8 cellular contexts compared by ENCODE assay signal in genomic region chr1:155000475-155000724, GRCh38. TPM values are rescaled to one million over a fixed set of nuclear protein-coding genes. Genes with fewer than 3 reads are reported as not detected.
DNase-seq lines count a peak whose midpoint lies in the region; ATAC-seq and TF ChIP-seq lines count a peak whose summit lies in the region.

No MANE protein-coding gene starts in this region.

- no peak for TF ChIP-seq CTCF in CD14-positive monocyte (IDR thresholded peaks at IDR 0.05)

- H3K27ac ChIP-seq in ectodermal cell (ENCODE audit: insufficient read depth, low read depth, low read length, poor library complexity, severe bottlenecking), result peak overlapping the region; percentile 80

- WGBS in ectodermal cell, 2 experiments, result 0 to 1% methylated on average over 7 of the region's 12 CpGs

- peaks cover 0 to 4% (median 0%) of the 10 kb centered on the region in 3 donors for H3K27me3 Mint-ChIP-seq in CD14-positive monocyte (ENCODE audit: low read depth in 3 of 3)
- H3K27me3 Mint-ChIP-seq in natural killer cell treated with Interleukin-12 subunit alpha and Interleukin-12 subunit beta and Interleukin-15 and Interleukin-18, amount 100 ng/mL, for 72 hours, result no peaks in the 10 kb centered on the region

- no peaks in the 10 kb centered on the region for H3K9me3 ChIP-seq in ectodermal cell (ENCODE audit: control insufficient read depth, low read length)

- DNase-seq in CD14-positive monocyte (ENCODE audit: low spot score) (no peak), NCI-H1694 treated with DMSO at 0.1 percent for 48 hours (lab: John Stamatoyannopoulos, UW) (peak; percentile 88), DMS114 treated with DMSO at 0.1 percent for 48 hours (lab: John Stamatoyannopoulos, UW; ENCODE audit: unreplicated experiment) (no peak), iPS-NIHi11 (ENCODE audit: low spot score) (no peak)
- DNase-seq in natural killer cell treated with Interleukin-12 subunit alpha and Interleukin-12 subunit beta and Interleukin-15 and Interleukin-18, amount 100 ng/mL, for 72 hours (ENCODE audit: low spot score), result no peak

- peak overlapping the region; percentile 87 to 96 (median 90) for H3K27ac Mint-ChIP-seq in CD14-positive monocyte
- H3K27ac Mint-ChIP-seq in natural killer cell treated with Interleukin-12 subunit alpha and Interleukin-12 subunit beta and Interleukin-15 and Interleukin-18, amount 100 ng/mL, for 72 hours, result peak overlapping the region; percentile 94 to 95

- H3K27me3 ChIP-seq in ectodermal cell (ENCODE audit: control insufficient read depth, insufficient read depth, low read length, poor library complexity, severe bottlenecking), result no peaks in the 10 kb centered on the region

- no peaks in the 10 kb centered on the region for H3K36me3 ChIP-seq in ectodermal cell (ENCODE audit: control insufficient read depth, insufficient read depth, low read length)

- H3K4me1 Mint-ChIP-seq in CD14-positive monocyte, result peaks cover 51% of the 10 kb centered on the region
- peaks cover 31 to 32% of the 10 kb centered on the region in 2 donors for H3K4me1 Mint-ChIP-seq in natural killer cell treated with Interleukin-12 subunit alpha and Interleukin-12 subunit beta and Interleukin-15 and Interleukin-18, amount 100 ng/mL, for 72 hours (ENCODE audit: low read depth in 2 of 2)

- H3K4me3 ChIP-seq in ectodermal cell (ENCODE audit: insufficient read depth, low read depth, low read length), result peak overlapping the region; percentile 55

- H3K9me3 Mint-ChIP-seq in CD14-positive monocyte, result no peaks in the 10 kb centered on the region
- H3K9me3 Mint-ChIP-seq in natural killer cell treated with Interleukin-12 subunit alpha and Interleukin-12 subunit beta and Interleukin-15 and Interleukin-18, amount 100 ng/mL, for 72 hours, result no peaks in the 10 kb centered on the region

- H3K4me3 Mint-ChIP-seq in CD14-positive monocyte, result peak overlapping the region; percentile 94 to 96
- H3K4me3 Mint-ChIP-seq in natural killer cell treated with Interleukin-12 subunit alpha and Interleukin-12 subunit beta and Interleukin-15 and Interleukin-18, amount 100 ng/mL, for 72 hours, result peak overlapping the region; percentile 95

- H3K36me3 Mint-ChIP-seq in CD14-positive monocyte, result peaks cover 0 to 3% of the 10 kb centered on the region in 2 donors
- H3K36me3 Mint-ChIP-seq in natural killer cell treated with Interleukin-12 subunit alpha and Interleukin-12 subunit beta and Interleukin-15 and Interleukin-18, amount 100 ng/mL, for 72 hours, result no peaks in the 10 kb centered on the region

- intact Hi-C loops in CD14-positive monocyte (cut with micrococcal nuclease), result loop anchor here (2.0 to 5.0 kb wide), 4 partner anchors 16 to 62 kb away; partner anchors contain the start of genes PYGO2 (in 2 of the 2), ADAM15 (in 1 of the 2) and EFNA4 (in 1 of the 2)

- peaks cover 10% of the 10 kb centered on the region for H3K4me1 ChIP-seq in ectodermal cell (ENCODE audit: control insufficient read depth, insufficient read depth, low read length)

- no peak for ATAC-seq in natural killer cell treated with Interleukin-12 subunit alpha and Interleukin-12 subunit beta and Interleukin-15 and Interleukin-18, amount 100 ng/mL, for 72 hours
- no peak for ATAC-seq in GM18519 (IDR thresholded peaks at IDR 0.05; ENCODE audit: low FRiP score, unreplicated experiment)
- no peak for ATAC-seq in HG03565 (IDR thresholded peaks at IDR 0.05; ENCODE audit: unreplicated experiment)

RNA-seq across cellular contexts. Expression of gene ZBTB7B, which starts 2.2 kb away (rescaled TPM):
- 1 to 10 TPM; 6.3 to 9.6 TPM for polyA plus RNA-seq in CD14-positive monocyte
- polyA plus RNA-seq in ectodermal cell (2013, experiment 1 of 4), result 11.4 TPM
- 14.4 TPM for polyA plus RNA-seq in ectodermal cell (2013, experiment 2 of 4)
- 8.2 TPM for polyA plus RNA-seq in ectodermal cell (2013, experiment 3 of 4)
- polyA plus RNA-seq in ectodermal cell (2013, experiment 4 of 4), result 11.1 TPM
- 100 to 1,000 TPM in 1 of 2 donors, 10 to 100 TPM in 1; 78.4 to 107 TPM for total RNA-seq in natural killer cell treated with Interleukin-12 subunit alpha and Interleukin-12 subunit beta and Interleukin-15 and Interleukin-18, amount 100 ng/mL, for 72 hours

RNA-seq across cellular contexts. Expression of gene LENEP, which starts 7.0 kb away (rescaled TPM):
- not detected for polyA plus RNA-seq in CD14-positive monocyte
- polyA plus RNA-seq in ectodermal cell (2013, experiment 1 of 4), result not detected
- polyA plus RNA-seq in ectodermal cell (2013, experiment 2 of 4), result not detected
- 0.59 TPM for polyA plus RNA-seq in ectodermal cell (2013, experiment 3 of 4)
- polyA plus RNA-seq in ectodermal cell (2013, experiment 4 of 4), result 0.49 TPM
- 1 to 10 TPM in 1 of 2 donors, under 1 TPM in 1; 0.48 to 4.3 TPM for total RNA-seq in natural killer cell treated with Interleukin-12 subunit alpha and Interleukin-12 subunit beta and Interleukin-15 and Interleukin-18, amount 100 ng/mL, for 72 hours

RNA-seq across cellular contexts. Expression of gene FLAD1, which starts 17.3 kb away (rescaled TPM):
- polyA plus RNA-seq in CD14-positive monocyte, result 10 to 100 TPM; 31.5 to 35.1 TPM
- 59.1 TPM for polyA plus RNA-seq in ectodermal cell (2013, experiment 1 of 4)
- 69.3 TPM for polyA plus RNA-seq in ectodermal cell (2013, experiment 2 of 4)
- polyA plus RNA-seq in ectodermal cell (2013, experiment 3 of 4), result 50.1 TPM
- polyA plus RNA-seq in ectodermal cell (2013, experiment 4 of 4), result 56.7 TPM
- 10 to 100 TPM; 53.1 to 84.2 TPM for total RNA-seq in natural killer cell treated with Interleukin-12 subunit alpha and Interleukin-12 subunit beta and Interleukin-15 and Interleukin-18, amount 100 ng/mL, for 72 hours

RNA-seq across cellular contexts. Expression of gene CKS1B, which starts 25.9 kb away (rescaled TPM):
- polyA plus RNA-seq in CD14-positive monocyte, result 10 to 100 TPM; 18.0 to 22.6 TPM
- 267 TPM for polyA plus RNA-seq in ectodermal cell (2013, experiment 1 of 4)
- 261 TPM for polyA plus RNA-seq in ectodermal cell (2013, experiment 2 of 4)
- polyA plus RNA-seq in ectodermal cell (2013, experiment 3 of 4), result 286 TPM
- polyA plus RNA-seq in ectodermal cell (2013, experiment 4 of 4), result 304 TPM
- total RNA-seq in natural killer cell treated with Interleukin-12 subunit alpha and Interleukin-12 subunit beta and Interleukin-15 and Interleukin-18, amount 100 ng/mL, for 72 hours, result 10 to 100 TPM; 52.4 to 72.9 TPM

RNA-seq across cellular contexts. Expression of gene SHC1, which starts 29.9 kb away (rescaled TPM):
- polyA plus RNA-seq in CD14-positive monocyte, result 10 to 100 TPM; 26.7 to 31.5 TPM
- 185 TPM for polyA plus RNA-seq in ectodermal cell (2013, experiment 1 of 4)
- polyA plus RNA-seq in ectodermal cell (2013, experiment 2 of 4), result 176 TPM
- 110 TPM for polyA plus RNA-seq in ectodermal cell (2013, experiment 3 of 4)
- 131 TPM for polyA plus RNA-seq in ectodermal cell (2013, experiment 4 of 4)
- 10 to 100 TPM; 72.3 to 72.7 TPM for total RNA-seq in natural killer cell treated with Interleukin-12 subunit alpha and Interleukin-12 subunit beta and Interleukin-15 and Interleukin-18, amount 100 ng/mL, for 72 hours
